1 cellular context compared by ENCODE assay signal in the genomic region with DNA sequence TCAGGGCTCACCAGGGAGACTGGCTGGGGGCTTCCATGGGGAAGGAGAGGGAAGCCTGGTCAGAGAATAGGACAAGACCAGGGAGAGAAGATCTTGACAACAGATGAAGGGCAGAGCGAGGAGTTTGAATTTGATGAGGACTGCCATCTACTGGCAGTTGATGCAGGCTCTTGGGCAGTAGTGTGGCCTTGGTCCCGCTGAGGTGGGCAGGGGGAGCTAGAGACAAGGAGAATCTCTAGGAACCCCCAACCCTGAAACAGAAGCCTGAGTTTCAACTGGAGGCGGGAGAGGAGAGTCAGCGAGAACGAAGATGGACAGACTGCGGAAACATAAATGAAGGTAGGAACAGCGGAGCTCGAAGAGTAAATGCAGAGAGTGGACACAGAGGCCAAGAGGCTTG.
TF ChIP-seq lines count a peak whose summit lies in the region.

No MANE protein-coding gene starts in this region.

TF ChIP-seq in H1, 55 proteins besides CTCF, POLR2A, EP300 and RAD21:
- TF ChIP-seq JUND (IDR thresholded peaks at IDR 0.05; ENCODE audit: low read length) (peak; percentile 30; the same call in 1 of the 2 replicates), MAX (IDR thresholded peaks at IDR 0.05) (no peak), SUZ12 (IDR thresholded peaks at IDR 0.05; ENCODE audit: low read length) (no peak), SP1 (IDR thresholded peaks at IDR 0.05; ENCODE audit: low read depth, low read length) (no peak)
- TF ChIP-seq, protein P1, sequence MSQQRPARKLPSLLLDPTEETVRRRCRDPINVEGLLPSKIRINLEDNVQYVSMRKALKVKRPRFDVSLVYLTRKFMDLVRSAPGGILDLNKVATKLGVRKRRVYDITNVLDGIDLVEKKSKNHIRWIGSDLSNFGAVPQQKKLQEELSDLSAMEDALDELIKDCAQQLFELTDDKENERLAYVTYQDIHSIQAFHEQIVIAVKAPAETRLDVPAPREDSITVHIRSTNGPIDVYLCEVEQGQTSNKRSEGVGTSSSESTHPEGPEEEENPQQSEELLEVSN (IDR thresholded peaks at IDR 0.05), result peak; percentile 35; the same call in 1 of the 2 replicates
